13 cellular contexts compared by ENCODE assay signal in genomic region chr12:124698211-124698997, GRCh38.
A peak's percentile ranks its signal among the peaks of the same experiment; 100 is the strongest.
DNase-seq lines count a peak whose midpoint lies in the region; ATAC-seq and TF ChIP-seq lines count a peak whose summit lies in the region.
"Had no signal": no experiment of that assay in that cellular context is flagged by ENCODE, and none has a peak within 500 bp of the region (broad histone marks: within the 10 kb centered on the region; RNA-seq: fewer than 3 reads in every experiment).

No MANE protein-coding gene starts in this region.

- DNase-seq in SJSA1 (ENCODE audit: low read depth in 1 of 2, low spot score in 2 of 2) (peak; percentile 60 to 91), fibroblast of mammary gland (ENCODE audit: low read depth) (peak; percentile 44), middle frontal gyrus (ENCODE audit: extremely low spot score, low spot score) (peak; percentile 24), tibial artery (no peak)
- DNase-seq: activated CD4-positive, alpha-beta memory T cell treated with anti-CD3 and anti-CD28 coated beads for 36 hours; EL; Kasumi-1; spleen; stimulated activated CD8-positive, alpha-beta memory T cell treated with anti-CD3 and anti-CD28 coated beads, Interleukin-4, amount 100 ng/mL, for 48 hours had no signal

- H3K27ac ChIP-seq in SJSA1 (peak overlapping the region; percentile 95), tibial artery (peak overlapping the region; percentile 53 to 67)
- H3K27ac ChIP-seq: spleen had no signal

- H3K4me1 ChIP-seq in SJSA1 (replicated peaks), result peaks cover 56% of the 10 kb centered on the region
- H3K4me1 ChIP-seq in tibial artery, result peaks cover 0 to 59% (median 37%) of the 10 kb centered on the region in 4 donors

- intact Hi-C loops in tibial artery (cut with DNase I; ENCODE audit: low total_unique reads), result no loop called here

- no peaks in the 10 kb centered on the region for H3K27me3 ChIP-seq in SJSA1 (replicated peaks)
- H3K27me3 ChIP-seq in tibial artery, result no peaks in the 10 kb centered on the region
- H3K27me3 ChIP-seq: spleen had no signal

- H3K9me3 ChIP-seq in SJSA1 (replicated peaks) (no peaks in the 10 kb centered on the region), tibial artery (no peaks in the 10 kb centered on the region)

- H3K36me3 ChIP-seq in SJSA1 (peaks cover 4% of the 10 kb centered on the region), tibial artery (no peaks in the 10 kb centered on the region)
- H3K36me3 ChIP-seq: spleen had no signal

- no peak for ATAC-seq in HG03196 (IDR thresholded peaks at IDR 0.05; ENCODE audit: unreplicated experiment)
- no peak for ATAC-seq in HG03442 (IDR thresholded peaks at IDR 0.05; ENCODE audit: unreplicated experiment)
- no peak for ATAC-seq in HG03460 (IDR thresholded peaks at IDR 0.05; ENCODE audit: unreplicated experiment)
- no peak for ATAC-seq in HG03469 (IDR thresholded peaks at IDR 0.05; ENCODE audit: unreplicated experiment)

- TF ChIP-seq CTCF in fibroblast of mammary gland (conservative IDR thresholded peaks at IDR 0.05; ENCODE audit: control insufficient read depth, insufficient read depth, low read depth, low read length) (no peak), tibial artery (IDR thresholded peaks at IDR 0.05) (no peak)

- H3K4me3 ChIP-seq in SJSA1 (no peak overlapping the region), fibroblast of mammary gland (ENCODE audit: control insufficient read depth, low read depth, low read length) (no peak overlapping the region), tibial artery (no peak overlapping the region)
- H3K4me3 ChIP-seq: spleen had no signal

Comparison
In these comparisons a context has a peak if more than half of its experiments do, and no peak if none do; other contexts are left out.
1. DNase-seq: peak in SJSA1 (2 of 2), fibroblast of mammary gland (single experiment) and middle frontal gyrus (single experiment); none in tibial artery (0 of 2).